1 cellular context compared by ENCODE assay signal in the genomic region with DNA sequence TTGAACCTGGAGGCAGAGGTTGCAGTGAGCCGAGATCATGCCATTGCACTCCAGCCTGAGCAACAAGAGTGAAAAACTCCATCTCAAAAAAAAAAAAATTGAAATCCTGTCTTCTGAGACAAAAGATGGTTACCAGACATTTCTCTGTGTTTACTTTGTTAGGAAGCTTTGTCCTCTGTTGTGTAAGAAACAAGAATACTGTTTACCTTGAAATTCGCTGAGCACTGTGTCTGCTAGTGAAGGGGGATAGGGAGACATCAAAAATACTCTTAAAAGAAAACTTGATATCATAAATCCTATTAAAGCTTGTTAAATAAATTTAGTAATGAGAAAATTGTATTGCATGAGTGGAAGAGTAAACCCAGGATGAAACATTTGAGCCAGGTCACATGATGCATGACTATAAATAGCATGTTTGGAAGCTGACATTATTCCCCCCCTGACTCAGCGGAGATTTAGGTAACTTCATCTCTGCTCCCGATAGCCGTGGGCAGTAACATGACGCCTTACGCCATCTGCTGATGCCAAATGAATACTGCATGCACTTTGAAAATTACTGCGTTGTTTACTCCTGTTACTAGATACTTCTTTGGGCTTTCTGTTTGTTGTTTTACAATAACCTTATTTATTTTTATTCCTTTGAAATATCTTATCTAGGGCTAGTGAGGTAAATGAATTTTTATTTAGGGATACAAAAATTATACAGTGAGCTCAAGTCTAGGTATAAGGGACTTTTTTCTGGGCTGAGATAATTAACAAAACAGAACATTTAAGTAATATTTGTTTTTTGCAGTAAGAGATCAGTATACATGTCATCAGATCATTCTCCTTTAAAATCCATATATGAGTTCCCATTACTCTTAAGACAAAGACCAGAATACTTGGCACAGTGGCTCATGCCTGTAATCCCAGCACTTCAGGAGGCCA.
TF ChIP-seq lines count a peak whose summit lies in the region.

No MANE protein-coding gene starts in this region.

TF ChIP-seq in A549, 52 proteins besides CTCF, POLR2A, EP300 and RAD21 (continued from another document):
- TF ChIP-seq, protein P1, sequence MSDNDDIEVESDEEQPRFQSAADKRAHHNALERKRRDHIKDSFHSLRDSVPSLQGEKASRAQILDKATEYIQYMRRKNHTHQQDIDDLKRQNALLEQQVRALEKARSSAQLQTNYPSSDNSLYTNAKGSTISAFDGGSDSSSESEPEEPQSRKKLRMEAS (IDR thresholded peaks at IDR 0.05) = peak; percentile 46; the same call in 1 of the 2 replicates
- no peak for TF ChIP-seq ZC3H11A (IDR thresholded peaks at IDR 0.05)
- TF ChIP-seq RNF2 (IDR thresholded peaks at IDR 0.05; ENCODE audit: borderline replicate concordance, low read depth) = no peak
- peak; percentile 25 to 72; a peak in 2 of 5 replicates for TF ChIP-seq JUN (IDR thresholded peaks at IDR 0.05)
- TF ChIP-seq FOSB (CRISPR knock-in tag; IDR thresholded peaks at IDR 0.05) = no peak
- TF ChIP-seq, protein P2, sequence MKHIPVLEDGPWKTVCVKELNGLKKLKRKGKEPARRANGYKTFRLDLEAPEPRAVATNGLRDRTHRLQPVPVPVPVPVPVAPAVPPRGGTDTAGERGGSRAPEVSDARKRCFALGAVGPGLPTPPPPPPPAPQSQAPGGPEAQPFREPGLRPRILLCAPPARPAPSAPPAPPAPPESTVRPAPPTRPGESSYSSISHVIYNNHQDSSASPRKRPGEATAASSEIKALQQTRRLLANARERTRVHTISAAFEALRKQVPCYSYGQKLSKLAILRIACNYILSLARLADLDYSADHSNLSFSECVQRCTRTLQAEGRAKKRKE (CRISPR knock-in tag; IDR thresholded peaks at IDR 0.05; ENCODE audit: low read depth) = no peak
- TF ChIP-seq, protein P3, sequence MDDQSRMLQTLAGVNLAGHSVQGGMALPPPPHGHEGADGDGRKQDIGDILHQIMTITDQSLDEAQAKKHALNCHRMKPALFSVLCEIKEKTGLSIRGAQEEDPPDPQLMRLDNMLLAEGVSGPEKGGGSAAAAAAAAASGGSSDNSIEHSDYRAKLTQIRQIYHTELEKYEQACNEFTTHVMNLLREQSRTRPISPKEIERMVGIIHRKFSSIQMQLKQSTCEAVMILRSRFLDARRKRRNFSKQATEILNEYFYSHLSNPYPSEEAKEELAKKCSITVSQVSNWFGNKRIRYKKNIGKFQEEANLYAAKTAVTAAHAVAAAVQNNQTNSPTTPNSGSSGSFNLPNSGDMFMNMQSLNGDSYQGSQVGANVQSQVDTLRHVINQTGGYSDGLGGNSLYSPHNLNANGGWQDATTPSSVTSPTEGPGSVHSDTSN (IDR thresholded peaks at IDR 0.05) = no peak
- no peak for TF ChIP-seq BHLHE40 (IDR thresholded peaks at IDR 0.05; ENCODE audit: low read depth, low read length)
- no peak for TF ChIP-seq HOXB13 (CRISPR knock-in tag; IDR thresholded peaks at IDR 0.05; ENCODE audit: low read depth)
- TF ChIP-seq GATA3 (IDR thresholded peaks at IDR 0.05; ENCODE audit: borderline replicate concordance) = no peak
- TF ChIP-seq KDM5A (IDR thresholded peaks at IDR 0.05) = no peak
- peak; percentile 29 to 44; a peak in 3 of 4 replicates for TF ChIP-seq CEBPB (IDR thresholded peaks at IDR 0.05)
- no peak for TF ChIP-seq FOSL2 (IDR thresholded peaks at IDR 0.05)
- peak; percentile 82 for TF ChIP-seq FOSL2 (CRISPR knock-in tag; IDR thresholded peaks at IDR 0.05)
- TF ChIP-seq TFCP2L1 (CRISPR knock-in tag; IDR thresholded peaks at IDR 0.05) = no peak
- no peak for TF ChIP-seq KDM1A (IDR thresholded peaks at IDR 0.05; ENCODE audit: low read depth)
- peak; percentile 100 for TF ChIP-seq SMC3 (IDR thresholded peaks at IDR 0.05)
- TF ChIP-seq FOXS1 (CRISPR knock-in tag; IDR thresholded peaks at IDR 0.05) = 0 out of 2 replicates have a peak, but pooled peaks have one; percentile 7
- no peak for TF ChIP-seq HOXA7 (CRISPR knock-in tag; IDR thresholded peaks at IDR 0.05)
- TF ChIP-seq, protein P4, sequence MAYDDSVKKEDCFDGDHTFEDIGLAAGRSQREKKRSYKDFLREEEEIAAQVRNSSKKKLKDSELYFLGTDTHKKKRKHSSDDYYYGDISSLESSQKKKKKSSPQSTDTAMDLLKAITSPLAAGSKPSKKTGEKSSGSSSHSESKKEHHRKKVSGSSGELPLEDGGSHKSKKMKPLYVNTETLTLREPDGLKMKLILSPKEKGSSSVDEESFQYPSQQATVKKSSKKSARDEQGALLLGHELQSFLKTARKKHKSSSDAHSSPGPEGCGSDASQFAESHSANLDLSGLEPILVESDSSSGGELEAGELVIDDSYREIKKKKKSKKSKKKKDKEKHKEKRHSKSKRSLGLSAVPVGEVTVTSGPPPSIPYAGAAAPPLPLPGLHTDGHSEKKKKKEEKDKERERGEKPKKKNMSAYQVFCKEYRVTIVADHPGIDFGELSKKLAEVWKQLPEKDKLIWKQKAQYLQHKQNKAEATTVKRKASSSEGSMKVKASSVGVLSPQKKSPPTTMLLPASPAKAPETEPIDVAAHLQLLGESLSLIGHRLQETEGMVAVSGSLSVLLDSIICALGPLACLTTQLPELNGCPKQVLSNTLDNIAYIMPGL (CRISPR knock-in tag; IDR thresholded peaks at IDR 0.05; ENCODE audit: borderline replicate concordance) = no peak
- TF ChIP-seq MAZ (IDR thresholded peaks at IDR 0.05; ENCODE audit: borderline replicate concordance, low read depth, low read length) = no peak
- TF ChIP-seq, protein P5, sequence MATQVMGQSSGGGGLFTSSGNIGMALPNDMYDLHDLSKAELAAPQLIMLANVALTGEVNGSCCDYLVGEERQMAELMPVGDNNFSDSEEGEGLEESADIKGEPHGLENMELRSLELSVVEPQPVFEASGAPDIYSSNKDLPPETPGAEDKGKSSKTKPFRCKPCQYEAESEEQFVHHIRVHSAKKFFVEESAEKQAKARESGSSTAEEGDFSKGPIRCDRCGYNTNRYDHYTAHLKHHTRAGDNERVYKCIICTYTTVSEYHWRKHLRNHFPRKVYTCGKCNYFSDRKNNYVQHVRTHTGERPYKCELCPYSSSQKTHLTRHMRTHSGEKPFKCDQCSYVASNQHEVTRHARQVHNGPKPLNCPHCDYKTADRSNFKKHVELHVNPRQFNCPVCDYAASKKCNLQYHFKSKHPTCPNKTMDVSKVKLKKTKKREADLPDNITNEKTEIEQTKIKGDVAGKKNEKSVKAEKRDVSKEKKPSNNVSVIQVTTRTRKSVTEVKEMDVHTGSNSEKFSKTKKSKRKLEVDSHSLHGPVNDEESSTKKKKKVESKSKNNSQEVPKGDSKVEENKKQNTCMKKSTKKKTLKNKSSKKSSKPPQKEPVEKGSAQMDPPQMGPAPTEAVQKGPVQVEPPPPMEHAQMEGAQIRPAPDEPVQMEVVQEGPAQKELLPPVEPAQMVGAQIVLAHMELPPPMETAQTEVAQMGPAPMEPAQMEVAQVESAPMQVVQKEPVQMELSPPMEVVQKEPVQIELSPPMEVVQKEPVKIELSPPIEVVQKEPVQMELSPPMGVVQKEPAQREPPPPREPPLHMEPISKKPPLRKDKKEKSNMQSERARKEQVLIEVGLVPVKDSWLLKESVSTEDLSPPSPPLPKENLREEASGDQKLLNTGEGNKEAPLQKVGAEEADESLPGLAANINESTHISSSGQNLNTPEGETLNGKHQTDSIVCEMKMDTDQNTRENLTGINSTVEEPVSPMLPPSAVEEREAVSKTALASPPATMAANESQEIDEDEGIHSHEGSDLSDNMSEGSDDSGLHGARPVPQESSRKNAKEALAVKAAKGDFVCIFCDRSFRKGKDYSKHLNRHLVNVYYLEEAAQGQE (IDR thresholded peaks at IDR 0.05) = no peak
- TF ChIP-seq NR3C1 (IDR thresholded peaks at IDR 0.05) = no peak
- no peak for TF ChIP-seq ZSCAN20 (CRISPR knock-in tag; IDR thresholded peaks at IDR 0.05)
- TF ChIP-seq JUNB (IDR thresholded peaks at IDR 0.05) = peak; percentile 56; the same call in 1 of the 2 replicates
- TF ChIP-seq, protein P6, sequence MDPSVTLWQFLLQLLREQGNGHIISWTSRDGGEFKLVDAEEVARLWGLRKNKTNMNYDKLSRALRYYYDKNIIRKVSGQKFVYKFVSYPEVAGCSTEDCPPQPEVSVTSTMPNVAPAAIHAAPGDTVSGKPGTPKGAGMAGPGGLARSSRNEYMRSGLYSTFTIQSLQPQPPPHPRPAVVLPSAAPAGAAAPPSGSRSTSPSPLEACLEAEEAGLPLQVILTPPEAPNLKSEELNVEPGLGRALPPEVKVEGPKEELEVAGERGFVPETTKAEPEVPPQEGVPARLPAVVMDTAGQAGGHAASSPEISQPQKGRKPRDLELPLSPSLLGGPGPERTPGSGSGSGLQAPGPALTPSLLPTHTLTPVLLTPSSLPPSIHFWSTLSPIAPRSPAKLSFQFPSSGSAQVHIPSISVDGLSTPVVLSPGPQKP (IDR thresholded peaks at IDR 0.05; ENCODE audit: low read depth, low read length) = no peak
- TF ChIP-seq RARB (CRISPR knock-in tag; IDR thresholded peaks at IDR 0.05) = no peak
- no peak for TF ChIP-seq MYC (IDR thresholded peaks at IDR 0.05; ENCODE audit: borderline replicate concordance, low read length)
TF ChIP-seq in A549: peak in this region for 9.
